27 cellular contexts compared by ENCODE assay signal in genomic region chrX:105221374-105221773, GRCh38. TPM values are rescaled to one million over a fixed set of nuclear protein-coding genes. Genes with fewer than 3 reads are reported as not detected.
"Had no signal": no experiment of that assay in that cellular context is flagged by ENCODE, and none has a peak within 500 bp of the region (broad histone marks: within the 10 kb centered on the region; RNA-seq: fewer than 3 reads in every experiment).

No MANE protein-coding gene starts in this region.

- DNase-seq: activated B cell treated with CpG ODN at 0.5 μM for 24 hours; activated CD4-positive, alpha-beta T cell treated with anti-CD3 and anti-CD28 coated beads for 1 hour; activated CD4-positive, alpha-beta T cell treated with anti-CD3 and anti-CD28 coated beads, Interleukin-2, amount 10 ng/mL, durations not matched to agents 24 days and 14 days; activated CD4-positive, alpha-beta T cell treated with anti-CD3 and anti-CD28 coated beads, Interleukin-2, amount 50 U/mL, for 48 hours; activated CD8-positive, alpha-beta memory T cell treated with anti-CD3 and anti-CD28 coated beads, Interleukin-2, amount 10 ng/mL, durations not matched to agents 7 days and 5 days; activated effector memory CD4-positive, alpha-beta T cell treated with Interleukin-2 at 50 U/mL for 16 hours; activated naive CD4-positive, alpha-beta T cell; activated T-cell treated with anti-CD3 and anti-CD28 coated beads, Interleukin-2, amount 50 U/mL, for 24 hours; amniotic stem cell; Kasumi-1; KBM-7; NCI-H1048; NCI-H146; NCI-H1930; NCI-H2171; NCI-H2227 treated with DMSO at 0.1 percent for 48 hours; NCI-H446 treated with DMSO at 0.1 percent for 48 hours; NCI-H524 treated with DMSO at 0.1 percent for 48 hours; NCI-H748 treated with DMSO at 0.1 percent for 48 hours; PC-9; SHP77 treated with DMSO at 0.1 percent for 48 hours; T-cell; T-helper 2 cell; T1000 had no signal

- H3K4me2 ChIP-seq: PC-9 had no signal

- ATAC-seq: activated CD8-positive, alpha-beta memory T cell treated with anti-CD3 and anti-CD28 coated beads, Interleukin-2, amount 10 ng/mL, durations not matched to agents 7 days and 5 days; T-cell had no signal

- H3K27ac ChIP-seq: ascending aorta, PC-9 had no signal

- H3K4me3 ChIP-seq: ascending aorta, PC-9 had no signal

- H3K36me3 ChIP-seq: ascending aorta had no signal

- H3K27me3 ChIP-seq: ascending aorta had no signal

- H3K4me1 ChIP-seq: ascending aorta had no signal

- H2AFZ ChIP-seq: PC-9 had no signal

RNA-seq across cellular contexts. Expression of gene TEX13A, which starts 0.9 kb away (rescaled TPM):
- total RNA-seq: activated B cell treated with CpG ODN at 0.5 μM for 24 hours; activated CD4-positive, alpha-beta T cell treated with anti-CD3 and anti-CD28 coated beads, Interleukin-2, amount 10 ng/mL, durations not matched to agents 24 days and 14 days; activated CD8-positive, alpha-beta memory T cell treated with anti-CD3 and anti-CD28 coated beads, Interleukin-2, amount 10 ng/mL, durations not matched to agents 7 days and 5 days; activated T-helper 1 cell treated with anti-CD3 and anti-CD28 coated beads, Interleukin-12 subunit alpha, Interleukin-12 subunit beta, Interleukin-2, Interleukin-4 antibody, amounts not matched to agents 30 ng/mL and 10 ng/mL and 1 ng/mL, durations not matched to agents 14 hours and 24 hours and 36 hours; ascending aorta; PC-9; SK-MEL-5; T-cell had no signal
